In genomic region chr18:78828131-78828530, GRCh38 we compare ENCODE assay signal across 26 cellular contexts.
"Had no signal": no experiment of that assay in that cellular context is flagged by ENCODE, and none has a peak within 500 bp of the region (broad histone marks: within the 10 kb centered on the region; RNA-seq: fewer than 3 reads in every experiment).

No MANE protein-coding gene starts in this region.

- DNase-seq: activated B cell treated with CpG ODN at 0.5 μM for 24 hours; activated CD4-positive, alpha-beta memory T cell treated with anti-CD3 and anti-CD28 coated beads for 36 hours; activated CD4-positive, alpha-beta T cell treated with anti-CD3 and anti-CD28 coated beads for 4 hours; activated CD4-positive, alpha-beta T cell treated with anti-CD3 and anti-CD28 coated beads, Interleukin-2, amount 10 ng/mL, durations not matched to agents 24 days and 14 days; activated CD4-positive, alpha-beta T cell treated with anti-CD3 and anti-CD28 coated beads, Interleukin-2, amount 50 U/mL, for 1 hour; activated CD4-positive, alpha-beta T cell treated with anti-CD3 and anti-CD28 coated beads, Interleukin-2, amount 50 U/mL, for 4 hours; activated CD4-positive, CD25-positive, alpha-beta regulatory T cell treated with anti-CD3 and anti-CD28 coated beads, Interleukin-2, amount 50 U/mL, for 72 hours; activated CD8-positive, alpha-beta memory T cell treated with anti-CD3 and anti-CD28 coated beads, Interleukin-2, amount 50 U/mL, for 48 hours; activated CD8-positive, alpha-beta T cell treated with anti-CD3 and anti-CD28 coated beads for 36 hours; activated effector memory CD4-positive, alpha-beta T cell treated with Interleukin-2 at 50 U/mL for 16 hours; activated gamma-delta T cell; activated naive CD4-positive, alpha-beta T cell treated with anti-CD3 and anti-CD28 coated beads, Interleukin-2, amount 10 ng/mL, durations not matched to agents 7 days and 5 days; activated naive CD4-positive, alpha-beta T cell treated with Interleukin-2 at 50 U/mL for 16 hours; activated naive CD8-positive, alpha-beta T cell treated with anti-CD3 and anti-CD28 coated beads, Interleukin-2, amount 10 ng/mL, durations not matched to agents 7 days and 5 days; activated naive CD8-positive, alpha-beta T cell treated with anti-CD3 and anti-CD28 coated beads, Interleukin-2, amount 50 U/mL, for 24 hours; activated T-cell treated with anti-CD3 and anti-CD28 coated beads, Interleukin-2, amount 50 U/mL, for 24 hours; activated T-cell treated with anti-CD3 and anti-CD28 coated beads, Interleukin-2, amount 50 U/mL, for 48 hours; amygdala; anterior cingulate cortex; brain microvascular endothelial cell; central memory CD4-positive, alpha-beta T cell; T-helper 1 cell; T-helper 2 cell; T-helper 9 cell had no signal

- H3K4me1 ChIP-seq: ascending aorta, breast epithelium had no signal

- ATAC-seq: activated CD8-positive, alpha-beta T cell treated with anti-CD3 and anti-CD28 coated beads for 36 hours; activated naive CD8-positive, alpha-beta T cell treated with anti-CD3 and anti-CD28 coated beads, Interleukin-2, amount 50 U/mL, for 24 hours had no signal

- H3K9me3 ChIP-seq: ascending aorta, breast epithelium had no signal

- H3K27me3 ChIP-seq: ascending aorta, brain microvascular endothelial cell had no signal

- H3K27ac ChIP-seq: ascending aorta, brain microvascular endothelial cell, breast epithelium had no signal

- H3K36me3 ChIP-seq: ascending aorta, brain microvascular endothelial cell, breast epithelium had no signal

- H3K4me3 ChIP-seq: ascending aorta, breast epithelium had no signal
